Comparison of ENCODE assay signal across 8 cellular contexts in the genomic region with DNA sequence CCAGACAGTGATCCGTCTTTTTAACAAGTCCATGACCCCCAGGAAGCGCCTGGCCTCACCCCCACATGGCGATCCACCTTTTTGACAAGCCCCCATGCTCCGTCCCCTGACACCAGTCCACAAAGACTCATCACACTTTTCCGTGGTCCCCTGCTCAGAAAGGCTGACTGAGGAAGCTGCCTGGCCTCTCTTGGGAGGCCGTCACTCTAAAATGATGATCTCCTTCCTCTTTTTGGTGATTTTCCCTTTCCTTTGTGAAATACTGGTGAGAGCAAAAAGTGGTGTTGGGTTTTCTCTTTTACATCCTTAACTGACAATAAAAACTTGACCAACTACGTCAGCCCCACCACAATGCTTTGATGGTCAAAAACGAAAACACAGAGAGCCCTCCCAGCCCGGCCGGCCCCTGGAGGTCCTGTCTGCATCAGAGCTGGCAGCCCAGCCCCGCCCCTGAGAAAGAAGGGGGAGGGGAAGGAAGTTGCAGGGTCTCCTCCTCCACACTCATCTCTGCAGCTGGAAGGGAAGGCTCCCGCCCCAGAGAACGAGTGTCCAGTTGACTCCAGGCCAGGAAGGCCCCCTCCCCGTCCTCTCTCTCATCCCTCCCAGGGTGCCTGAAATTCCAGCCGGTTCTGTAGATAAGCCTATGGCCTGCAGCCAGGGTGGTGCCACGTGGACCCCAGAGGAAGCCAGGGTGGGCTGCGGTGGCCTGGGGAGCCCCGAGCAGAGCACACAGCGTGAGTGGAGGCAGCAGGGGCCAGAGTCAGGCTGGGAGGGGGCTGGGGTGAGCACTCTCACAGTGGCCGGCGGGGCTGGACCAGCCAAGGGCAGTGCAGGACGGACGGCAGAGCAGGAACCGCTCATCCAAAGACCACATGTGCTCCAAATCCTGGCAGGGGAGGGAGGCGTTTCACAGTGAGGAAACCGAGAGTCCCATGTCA. TPM values are rescaled to one million over a fixed set of nuclear protein-coding genes. Genes with fewer than 3 reads are reported as not detected.
DNase-seq lines count a peak whose midpoint lies in the region; ATAC-seq and TF ChIP-seq lines count a peak whose summit lies in the region.

No MANE protein-coding gene starts in this region.

- no peak for TF ChIP-seq CTCF in AG10803 (conservative IDR thresholded peaks at IDR 0.05; ENCODE audit: low read length)

- no peaks in the 10 kb centered on the region for H3K27me3 ChIP-seq in iPS-18a (ENCODE audit: control insufficient read depth, insufficient read depth, low read length)

- H3K4me3 ChIP-seq in AG10803 (ENCODE audit: low read length), result peak overlapping the region; percentile 20
- peak overlapping the region; percentile 23 for H3K4me3 ChIP-seq in iPS-18a (ENCODE audit: low read length)

- H3K9ac ChIP-seq in iPS-18a (ENCODE audit: low read length), result peak overlapping the region; percentile 30

- no peaks in the 10 kb centered on the region for H3K36me3 ChIP-seq in iPS-18a (ENCODE audit: control insufficient read depth, low read depth, low read length)

- POLR2A ChIA-PET in activated naive CD8-positive, alpha-beta T cell treated with anti-CD3 and anti-CD28 coated beads, Interleukin-2, amount 10 ng/mL, durations not matched to agents 7 days and 5 days (lab: Charles Lee), result no interaction called here

- DNase-seq in AG10803 (ENCODE audit: low read depth), result peak; percentile 51
- no peak for DNase-seq in activated naive CD8-positive, alpha-beta T cell treated with anti-CD3 and anti-CD28 coated beads, Interleukin-2, amount 10 ng/mL, durations not matched to agents 7 days and 5 days
- DNase-seq in NCI-H146 treated with DMSO at 0.1 percent for 48 hours (lab: John Stamatoyannopoulos, UW; ENCODE audit: unreplicated experiment), result no peak
- DNase-seq in COLO668 (lab: John Stamatoyannopoulos, UW; ENCODE audit: unreplicated experiment), result no peak

- H3K27ac ChIP-seq in iPS-18a (ENCODE audit: low read length), result no peak overlapping the region

- H3K36me3 Mint-ChIP-seq in activated naive CD8-positive, alpha-beta T cell treated with anti-CD3 and anti-CD28 coated beads, Interleukin-2, amount 10 ng/mL, durations not matched to agents 7 days and 5 days, result no peaks in the 10 kb centered on the region
- no peaks in the 10 kb centered on the region for H3K36me3 Mint-ChIP-seq in stimulated activated memory B cell treated with anti-CD40 and anti-IgM and Interleukin-4, amounts not matched to agents 10 μg/mL and 1 μg/mL and 100 μg/mL, for 72 hours

- no peak overlapping the region for H3K4me3 Mint-ChIP-seq in activated naive CD8-positive, alpha-beta T cell treated with anti-CD3 and anti-CD28 coated beads, Interleukin-2, amount 10 ng/mL, durations not matched to agents 7 days and 5 days
- H3K4me3 Mint-ChIP-seq in stimulated activated memory B cell treated with anti-CD40 and anti-IgM and Interleukin-4, amounts not matched to agents 10 μg/mL and 1 μg/mL and 100 μg/mL, for 72 hours, result peak overlapping the region; percentile 57

- no peaks in the 10 kb centered on the region for H3K9me3 ChIP-seq in iPS-18a (ENCODE audit: control insufficient read depth, low read depth, low read length)

- ATAC-seq in GM19455 (IDR thresholded peaks at IDR 0.05; ENCODE audit: unreplicated experiment) (peak; percentile 61), HG03457 (IDR thresholded peaks at IDR 0.05; ENCODE audit: unreplicated experiment) (peak; percentile 77)
- ATAC-seq in activated naive CD8-positive, alpha-beta T cell treated with anti-CD3 and anti-CD28 coated beads, Interleukin-2, amount 10 ng/mL, durations not matched to agents 7 days and 5 days (ENCODE audit: low read depth), result no peak
- ATAC-seq in stimulated activated memory B cell treated with anti-CD40 and anti-IgM and Interleukin-4, amounts not matched to agents 10 μg/mL and 1 μg/mL and 100 μg/mL, for 72 hours, result peak; percentile 57

- H3K27ac Mint-ChIP-seq in activated naive CD8-positive, alpha-beta T cell treated with anti-CD3 and anti-CD28 coated beads, Interleukin-2, amount 10 ng/mL, durations not matched to agents 7 days and 5 days, result peak overlapping the region; percentile 99
- peak overlapping the region; percentile 89 for H3K27ac Mint-ChIP-seq in stimulated activated memory B cell treated with anti-CD40 and anti-IgM and Interleukin-4, amounts not matched to agents 10 μg/mL and 1 μg/mL and 100 μg/mL, for 72 hours

- H3K4me1 ChIP-seq in iPS-18a (ENCODE audit: control insufficient read depth, low read depth, low read length), result peaks cover 10% of the 10 kb centered on the region

- H3K4me1 Mint-ChIP-seq in activated naive CD8-positive, alpha-beta T cell treated with anti-CD3 and anti-CD28 coated beads, Interleukin-2, amount 10 ng/mL, durations not matched to agents 7 days and 5 days, result peaks cover 40% of the 10 kb centered on the region
- peaks cover 64% of the 10 kb centered on the region for H3K4me1 Mint-ChIP-seq in stimulated activated memory B cell treated with anti-CD40 and anti-IgM and Interleukin-4, amounts not matched to agents 10 μg/mL and 1 μg/mL and 100 μg/mL, for 72 hours

- no peaks in the 10 kb centered on the region for H3K27me3 Mint-ChIP-seq in activated naive CD8-positive, alpha-beta T cell treated with anti-CD3 and anti-CD28 coated beads, Interleukin-2, amount 10 ng/mL, durations not matched to agents 7 days and 5 days
- H3K27me3 Mint-ChIP-seq in stimulated activated memory B cell treated with anti-CD40 and anti-IgM and Interleukin-4, amounts not matched to agents 10 μg/mL and 1 μg/mL and 100 μg/mL, for 72 hours, result no peaks in the 10 kb centered on the region

- no peaks in the 10 kb centered on the region for H3K9me3 Mint-ChIP-seq in activated naive CD8-positive, alpha-beta T cell treated with anti-CD3 and anti-CD28 coated beads, Interleukin-2, amount 10 ng/mL, durations not matched to agents 7 days and 5 days
- no peaks in the 10 kb centered on the region for H3K9me3 Mint-ChIP-seq in stimulated activated memory B cell treated with anti-CD40 and anti-IgM and Interleukin-4, amounts not matched to agents 10 μg/mL and 1 μg/mL and 100 μg/mL, for 72 hours

RNA-seq across cellular contexts. Expression of gene BIN1, which starts 19.9 kb away (rescaled TPM):
- total RNA-seq in activated naive CD8-positive, alpha-beta T cell treated with anti-CD3 and anti-CD28 coated beads, Interleukin-2, amount 10 ng/mL, durations not matched to agents 7 days and 5 days, result 100 to 1,000 TPM; 160 to 161 TPM
